Comparison of ENCODE assay signal across 8 cellular contexts in genomic region chr2:102735431-102736130, GRCh38. TPM values are rescaled to one million over a fixed set of nuclear protein-coding genes. Genes with fewer than 3 reads are reported as not detected.
A peak's percentile ranks its signal among the peaks of the same experiment; 100 is the strongest.
DNase-seq lines count a peak whose midpoint lies in the region; ATAC-seq and TF ChIP-seq lines count a peak whose summit lies in the region.

No MANE protein-coding gene starts in this region.

- H3K27ac ChIP-seq in ACC112 (ENCODE audit: low read depth, low read length): no peak overlapping the region
- H3K27ac ChIP-seq in esophagus squamous epithelium: peak overlapping the region in 2 of 4 donors; percentile 89

- no peaks in the 10 kb centered on the region for H3K9me3 ChIP-seq in esophagus squamous epithelium

- ATAC-seq in GM18867 (IDR thresholded peaks at IDR 0.05; ENCODE audit: unreplicated experiment): peak; percentile 7
- ATAC-seq in SK-N-SH treated with all-trans-retinoic acid at 6 μM for 48 hours: peak; percentile 7; the same call in 2 of the 3 replicates

- no peak for TF ChIP-seq CTCF in esophagus squamous epithelium (IDR thresholded peaks at IDR 0.05)
- TF ChIP-seq CTCF in osteocyte (IDR thresholded peaks at IDR 0.05): no peak

- H2AFZ ChIP-seq in ACC112 (ENCODE audit: low read length, unreplicated experiment): no peak overlapping the region

- no peaks in the 10 kb centered on the region for H3K27me3 Mint-ChIP-seq in osteocyte (ENCODE audit: unreplicated experiment)

- DNase-seq in esophagus squamous epithelium (lab: John Stamatoyannopoulos, UW) (no peak), osteocyte (ENCODE audit: extremely low spot score, unreplicated experiment) (no peak), SW 1271 (lab: John Stamatoyannopoulos, UW) (no peak), NCI-H1694 treated with DMSO at 0.1 percent for 48 hours (lab: John Stamatoyannopoulos, UW) (no peak)
- no peak for DNase-seq in stimulated activated CD8-positive, alpha-beta memory T cell treated with anti-CD3 and anti-CD28 coated beads, Interleukin-4, amount 100 ng/mL, for 48 hours

- no peaks in the 10 kb centered on the region for H3K9me3 Mint-ChIP-seq in osteocyte (ENCODE audit: unreplicated experiment)

- 48 to 60% methylated on average over 8 to 11 of the region's 16 CpGs for WGBS in esophagus squamous epithelium, 2 donors

- H3K4me1 ChIP-seq in ACC112 (ENCODE audit: control insufficient read depth, insufficient read depth, low read length, unreplicated experiment) (peaks cover 12% of the 10 kb centered on the region), esophagus squamous epithelium (peaks cover 0 to 27% (median 13%) of the 10 kb centered on the region in 3 donors)

- no peak for TF ChIP-seq POLR2A in esophagus squamous epithelium (IDR thresholded peaks at IDR 0.05)

- H3K27me3 ChIP-seq in ACC112 (ENCODE audit: insufficient read depth, low read length) (no peaks in the 10 kb centered on the region), esophagus squamous epithelium (no peaks in the 10 kb centered on the region)

- peaks cover 22% of the 10 kb centered on the region for H3K4me1 Mint-ChIP-seq in osteocyte (ENCODE audit: unreplicated experiment)

- peak overlapping the region; percentile 67 for H3K27ac Mint-ChIP-seq in osteocyte (ENCODE audit: unreplicated experiment)

- peaks cover 14% of the 10 kb centered on the region for H3K79me2 ChIP-seq in ACC112 (ENCODE audit: control insufficient read depth, insufficient read depth, low read length, unreplicated experiment)

- H3K36me3 ChIP-seq in ACC112 (ENCODE audit: insufficient read depth, low read length) (no peaks in the 10 kb centered on the region), esophagus squamous epithelium (peaks cover 0 to 16% (median 4%) of the 10 kb centered on the region in 3 donors)

- intact Hi-C loops in esophagus squamous epithelium (cut with DNase I): no loop called here

- H3K4me3 ChIP-seq in ACC112 (ENCODE audit: low read depth, low read length) (peak overlapping the region; percentile 88), esophagus squamous epithelium (peak overlapping the region; percentile 85 to 99 (median 88))

- peaks cover 12% of the 10 kb centered on the region for H3K36me3 Mint-ChIP-seq in osteocyte (ENCODE audit: unreplicated experiment)

- H3K4me3 Mint-ChIP-seq in osteocyte (ENCODE audit: unreplicated experiment): peak overlapping the region; percentile 97

TF ChIP-seq in SK-N-SH treated with all-trans-retinoic acid at 6 μM for 48 hours, 23 proteins besides CTCF, POLR2A, EP300 and RAD21:
- no peak for TF ChIP-seq PATZ1 (CRISPR knock-in tag; IDR thresholded peaks at IDR 0.05; ENCODE audit: borderline replicate concordance)
- TF ChIP-seq TCF4 (CRISPR knock-in tag; IDR thresholded peaks at IDR 0.05; ENCODE audit: borderline replicate concordance): no peak
- TF ChIP-seq RARB (CRISPR knock-in tag; IDR thresholded peaks at IDR 0.05): no peak
- TF ChIP-seq CSRNP3 (CRISPR knock-in tag; IDR thresholded peaks at IDR 0.05): no peak
- TF ChIP-seq PPARA (CRISPR knock-in tag; IDR thresholded peaks at IDR 0.05; ENCODE audit: borderline replicate concordance): no peak
- no peak for TF ChIP-seq ZNF8 (CRISPR knock-in tag; IDR thresholded peaks at IDR 0.05)
- no peak for TF ChIP-seq TOX (CRISPR knock-in tag; IDR thresholded peaks at IDR 0.05; ENCODE audit: borderline replicate concordance)

RNA-seq across cellular contexts. Expression of gene TMEM182, which starts 26.2 kb away (rescaled TPM):
- total RNA-seq in esophagus squamous epithelium (1 to 10 TPM in 3 of 4 donors, under 1 TPM in 1; 0.45 to 3.0 (median 1.6) TPM), osteocyte (2.7 and 3.1 TPM in 2 replicates)
